Comparison of ENCODE assay signal across 23 cellular contexts in the genomic region with DNA sequence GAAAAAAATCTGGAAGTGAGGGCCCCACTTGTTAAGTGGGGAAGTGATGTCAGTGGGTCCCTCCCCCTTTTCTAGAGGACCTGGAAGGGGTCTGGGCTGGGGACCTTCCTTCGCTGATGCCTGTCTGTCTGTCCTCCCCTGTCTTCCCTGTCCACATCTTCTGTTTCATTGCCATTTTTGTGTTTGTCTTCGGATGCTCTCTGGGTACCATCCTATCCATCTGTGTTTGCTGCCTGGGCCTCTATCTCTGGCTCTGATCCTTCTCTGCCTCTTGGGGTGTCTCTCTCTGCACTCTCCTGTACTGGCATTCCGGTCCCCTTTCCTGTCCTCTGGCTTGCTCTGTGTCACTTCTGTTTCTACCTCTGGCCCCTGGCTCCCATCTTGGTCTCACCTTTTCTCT. TPM values are rescaled to one million over a fixed set of nuclear protein-coding genes. Genes with fewer than 3 reads are reported as not detected.
"Had no signal": no experiment of that assay in that cellular context is flagged by ENCODE, and none has a peak within 500 bp of the region (broad histone marks: within the 10 kb centered on the region; RNA-seq: fewer than 3 reads in every experiment).

No MANE protein-coding gene starts in this region.

- H3K36me3 Mint-ChIP-seq: activated naive CD8-positive, alpha-beta T cell treated with anti-CD3 and anti-CD28 coated beads, Interleukin-2, amount 10 ng/mL, durations not matched to agents 7 days and 5 days; T-cell had no signal

- DNase-seq: activated CD4-positive, alpha-beta T cell treated with anti-CD3 and anti-CD28 coated beads for 1 hour; activated naive CD8-positive, alpha-beta T cell treated with anti-CD3 and anti-CD28 coated beads, Interleukin-2, amount 10 ng/mL, durations not matched to agents 7 days and 5 days; activated T-cell treated with anti-CD3 and anti-CD28 coated beads, Interleukin-2, amount 50 U/mL, for 1 hour; effector memory CD8-positive, alpha-beta T cell; foreskin melanocyte; hippocampal formation; right cardiac atrium; stimulated activated CD4-positive, alpha-beta T cell treated with anti-CD3 and anti-CD28 coated beads, Interleukin-12 subunit alpha, Interleukin-12 subunit beta, amount 100 ng/mL, for 4 hours; stimulated activated CD4-positive, alpha-beta T cell treated with anti-CD3 and anti-CD28 coated beads, Interleukin-4, amount 100 ng/mL, for 4 hours; stimulated activated naive CD8-positive, alpha-beta T cell treated with anti-CD3 and anti-CD28 coated beads, Interleukin-15, Interleukin-2, amounts not matched to agents 100 U/mL and 50 U/mL, for 24 hours; T-cell; tibial artery; uterus; WERI-Rb-1 had no signal

- H3K27ac ChIP-seq: neutrophil, pancreas, tibial artery, uterus, WERI-Rb-1 had no signal

- H3K27ac Mint-ChIP-seq: activated naive CD8-positive, alpha-beta T cell treated with anti-CD3 and anti-CD28 coated beads, Interleukin-2, amount 10 ng/mL, durations not matched to agents 7 days and 5 days; activated T-helper 17 cell treated with anti-CD3 and anti-CD28 coated beads, Interleukin-2, amount 50 U/mL, for 72 hours; effector memory CD8-positive, alpha-beta T cell; T-cell had no signal

- H3K4me3 Mint-ChIP-seq: activated naive CD8-positive, alpha-beta T cell treated with anti-CD3 and anti-CD28 coated beads, Interleukin-2, amount 10 ng/mL, durations not matched to agents 7 days and 5 days; effector memory CD8-positive, alpha-beta T cell had no signal

- ATAC-seq: activated T-helper 17 cell treated with anti-CD3 and anti-CD28 coated beads, Interleukin-2, amount 50 U/mL, for 72 hours; effector memory CD8-positive, alpha-beta T cell; esophagus mucosa; pancreas; right cardiac atrium; stimulated activated naive CD8-positive, alpha-beta T cell treated with anti-CD3 and anti-CD28 coated beads, Interleukin-15, Interleukin-2, amounts not matched to agents 100 U/mL and 50 U/mL, for 24 hours; T-cell had no signal

- H3K36me3 ChIP-seq: neutrophil, pancreas, tibial artery, uterus had no signal

- H3K9me3 ChIP-seq: neutrophil, pancreas, tibial artery, uterus had no signal

- H3K9me3 Mint-ChIP-seq: activated naive CD8-positive, alpha-beta T cell treated with anti-CD3 and anti-CD28 coated beads, Interleukin-2, amount 10 ng/mL, durations not matched to agents 7 days and 5 days; activated T-helper 17 cell treated with anti-CD3 and anti-CD28 coated beads, Interleukin-2, amount 50 U/mL, for 72 hours; effector memory CD8-positive, alpha-beta T cell; T-cell had no signal

- H3K4me3 ChIP-seq: pancreas, tibial artery, uterus had no signal

- H3K4me1 Mint-ChIP-seq: activated T-helper 17 cell treated with anti-CD3 and anti-CD28 coated beads, Interleukin-2, amount 50 U/mL, for 72 hours had no signal

RNA-seq across cellular contexts. Expression of gene TMEM151B, which starts 2.3 kb away (rescaled TPM):
- total RNA-seq: activated naive CD8-positive, alpha-beta T cell treated with anti-CD3 and anti-CD28 coated beads, Interleukin-2, amount 10 ng/mL, durations not matched to agents 7 days and 5 days; dermis microvascular lymphatic vessel endothelial cell; esophagus mucosa; liver; mononuclear cell; myocyte; subcutaneous adipose tissue had no signal
- polyA plus RNA-seq: liver had no signal
